In the genomic region with DNA sequence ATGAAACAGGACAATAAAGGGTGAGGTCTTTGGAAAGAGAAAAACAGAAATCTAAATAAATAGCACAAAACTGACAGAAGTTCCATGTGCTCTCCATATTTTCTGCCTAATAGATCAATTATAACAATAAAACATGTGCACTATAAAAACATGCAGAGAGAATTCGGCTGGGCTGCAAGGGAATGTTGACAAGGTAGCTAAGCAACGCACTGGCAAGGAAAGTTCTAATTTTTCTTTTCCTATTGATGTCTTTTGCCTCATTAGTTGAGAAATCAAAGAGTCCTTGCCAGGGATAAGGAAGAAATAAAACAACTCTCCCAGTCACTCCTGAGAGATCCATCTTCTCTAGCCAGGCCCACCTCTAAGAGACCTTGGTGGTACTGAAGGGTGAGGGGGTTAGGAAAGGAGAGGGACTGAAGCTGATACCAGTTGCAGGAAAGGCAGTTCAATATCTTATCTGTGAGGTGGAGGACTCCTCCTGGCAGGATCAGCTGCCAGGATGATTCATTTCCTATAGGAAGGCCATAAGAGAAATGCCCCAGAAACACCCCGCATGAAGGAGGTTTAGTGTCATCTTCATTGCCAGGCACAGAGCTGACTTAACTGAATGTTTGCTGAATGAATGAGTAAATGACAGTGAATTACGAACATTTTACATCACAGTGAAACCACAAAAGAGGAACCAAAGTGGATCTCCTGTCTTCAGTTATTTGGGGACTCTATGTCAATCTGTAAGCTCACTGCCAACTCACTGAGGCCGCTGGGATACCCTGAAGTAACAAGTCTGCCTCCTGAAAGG, we compare ENCODE assay signal across 8 cellular contexts.
DNase-seq lines count a peak whose midpoint lies in the region; ATAC-seq, FAIRE-seq and TF ChIP-seq lines count a peak whose summit lies in the region.

No MANE protein-coding gene starts in this region.

- no peaks in the 10 kb centered on the region for H3F3A ChIP-seq in MM.1S (ENCODE audit: insufficient read depth, low read length)

- no peak overlapping the region for H3K27ac Mint-ChIP-seq in chondrocyte (ENCODE audit: unreplicated experiment)

- peak overlapping the region; percentile 75 for H3K27ac ChIP-seq in keratinocyte (ENCODE audit: control insufficient read depth, insufficient read depth, low read length)
- no peak overlapping the region for H3K27ac ChIP-seq in MM.1S (ENCODE audit: low read length)

- H2AFZ ChIP-seq in keratinocyte (ENCODE audit: control insufficient read depth, low read length) (no peak overlapping the region), MM.1S (ENCODE audit: low read length) (no peak overlapping the region)

- H3K4me1 Mint-ChIP-seq in chondrocyte (ENCODE audit: low read depth) = no peaks in the 10 kb centered on the region

- H3K9me3 Mint-ChIP-seq in chondrocyte (ENCODE audit: low read depth) = no peaks in the 10 kb centered on the region

- no peaks in the 10 kb centered on the region for H3K9me2 ChIP-seq in MM.1S (replicated peaks; ENCODE audit: insufficient read depth, low read length)

- peak overlapping the region in 2 of 3 experiments; percentile 1 to 28 for H3K4me3 ChIP-seq in keratinocyte (ENCODE audit: control insufficient read depth in 2 of 3, extremely low read depth in 1 of 3, insufficient read depth in 2 of 3, low read depth in 1 of 3, low read length in 3 of 3)
- no peak overlapping the region for H3K4me3 ChIP-seq in MM.1S (ENCODE audit: low read length)

- no peaks in the 10 kb centered on the region for H3K9me1 ChIP-seq in keratinocyte (ENCODE audit: control insufficient read depth, extremely low read depth, insufficient read depth, low read length)

- H3K4me1 ChIP-seq in keratinocyte (ENCODE audit: control insufficient read depth, extremely low read depth, insufficient read depth, low read length) (peaks cover 40% of the 10 kb centered on the region), MM.1S (ENCODE audit: low read length) (no peaks in the 10 kb centered on the region)

- peak; percentile 98 for FAIRE-seq in keratinocyte (lab: Jason Lieb, UNC)

- ATAC-seq in GM18909 (IDR thresholded peaks at IDR 0.05; ENCODE audit: poor library complexity, unreplicated experiment) (peak; percentile 95), HG02885 (IDR thresholded peaks at IDR 0.05; ENCODE audit: poor library complexity, unreplicated experiment) (peak; percentile 98)

- H3K4me3 Mint-ChIP-seq in chondrocyte (ENCODE audit: unreplicated experiment) = no peak overlapping the region

- dilution Hi-C loops in keratinocyte (cut with MboI; ENCODE audit: extremely low pct_ligation_motif_present, low sequenced_read_pairs) = no loop called here

- H4K20me1 ChIP-seq in keratinocyte (ENCODE audit: control insufficient read depth, extremely low read depth, insufficient read depth, low read length) = no peaks in the 10 kb centered on the region
- no peaks in the 10 kb centered on the region for H4K20me1 ChIP-seq in MM.1S (ENCODE audit: insufficient read depth, low read length)

- no peaks in the 10 kb centered on the region for H3K9me3 ChIP-seq in keratinocyte (ENCODE audit: control insufficient read depth, low read depth, low read length)
- H3K9me3 ChIP-seq in MM.1S (replicated peaks; ENCODE audit: insufficient read depth, low read length) = no peaks in the 10 kb centered on the region

- H3K36me3 ChIP-seq in keratinocyte (ENCODE audit: control insufficient read depth in 2 of 2, extremely low read depth in 1 of 2, insufficient read depth in 2 of 2, low read length in 2 of 2) (no peaks in the 10 kb centered on the region), MM.1S (replicated peaks; ENCODE audit: insufficient read depth, low read length) (no peaks in the 10 kb centered on the region)

- H3K4me2 ChIP-seq in keratinocyte (ENCODE audit: control insufficient read depth, extremely low read depth, insufficient read depth, low read depth, low read length) = peak overlapping the region; percentile 66
- H3K4me2 ChIP-seq in MM.1S (ENCODE audit: low read depth, low read length) = no peak overlapping the region

- DNase-seq in OCI-M2 (lab: John Stamatoyannopoulos, UW; ENCODE audit: unreplicated experiment) (peak; percentile 30), keratinocyte (ENCODE audit: low read depth, low spot score) (peak; percentile 38), MM.1S (no peak), chondrocyte (ENCODE audit: low spot score) (no peak), NCI-H2171 treated with DMSO at 0.1 percent for 48 hours (lab: John Stamatoyannopoulos, UW) (no peak), NOMO-1 treated with dmso at 0.1 percent for 144 hours (lab: John Stamatoyannopoulos, UW; ENCODE audit: unreplicated experiment) (no peak)

- H3K9ac ChIP-seq in keratinocyte (ENCODE audit: control insufficient read depth, extremely low read depth, insufficient read depth, low read length) (peak overlapping the region; percentile 40), MM.1S (ENCODE audit: low read length) (no peak overlapping the region)

- H3K79me2 ChIP-seq in keratinocyte (ENCODE audit: control insufficient read depth, insufficient read depth, low read length) (peaks cover 13% of the 10 kb centered on the region), MM.1S (ENCODE audit: low read length) (no peaks in the 10 kb centered on the region)

- H3K36me3 Mint-ChIP-seq in chondrocyte (ENCODE audit: low read depth) = peaks cover 2% of the 10 kb centered on the region

- H3K27me3 ChIP-seq in keratinocyte (ENCODE audit: control insufficient read depth, extremely low read depth, insufficient read depth, low read length) (no peaks in the 10 kb centered on the region), MM.1S (replicated peaks; ENCODE audit: insufficient read depth, low read length) (no peaks in the 10 kb centered on the region)

- H3K27me3 Mint-ChIP-seq in chondrocyte (ENCODE audit: low read depth) = peaks cover 9% of the 10 kb centered on the region

- TF ChIP-seq CTCF in keratinocyte (optimal IDR thresholded peaks at IDR 0.05 in 1 of 3, IDR thresholded peaks at IDR 0.05 in 1 of 3, conservative IDR thresholded peaks at IDR 0.05 in 1 of 3; ENCODE audit: extremely low read depth in 1 of 3, insufficient read depth in 2 of 3, low read length in 3 of 3) = no peak
- no peak for TF ChIP-seq CTCF in MM.1S (IDR thresholded peaks at IDR 0.05; ENCODE audit: low read length)
- no peak for TF ChIP-seq CTCF in chondrocyte (IDR thresholded peaks at IDR 0.05)

Comparison
In these comparisons a context has a peak if more than half of its experiments do, and no peak if none do; other contexts are left out.
1. DNase-seq: peak in OCI-M2 (single experiment) and keratinocyte (single experiment); none in MM.1S (single experiment), chondrocyte (single experiment), NCI-H2171 treated with DMSO at 0.1 percent for 48 hours (single experiment) and NOMO-1 treated with dmso at 0.1 percent for 144 hours (single experiment).